Comparison of ENCODE assay signal across 24 cellular contexts in the genomic region with DNA sequence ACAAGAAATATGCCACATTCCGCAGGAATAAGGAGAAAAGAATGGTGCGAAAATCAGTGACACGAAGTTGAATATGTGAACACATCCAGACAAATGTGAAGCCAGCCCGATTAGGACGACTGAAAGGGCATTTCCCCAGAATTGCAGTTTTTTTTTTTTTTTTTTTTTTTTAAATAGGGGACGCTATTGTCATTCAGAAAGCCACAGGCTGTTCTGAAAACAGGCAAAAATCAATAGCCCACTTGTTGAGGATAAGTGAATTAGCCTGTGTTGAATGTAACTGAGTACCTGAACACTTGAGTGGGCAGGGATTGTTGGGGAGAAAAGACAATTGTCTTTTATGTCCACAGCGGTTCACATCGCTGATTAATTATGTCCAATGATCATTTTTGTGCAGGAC.
A peak's percentile ranks its signal among the peaks of the same experiment; 100 is the strongest.
DNase-seq lines count a peak whose midpoint lies in the region; ATAC-seq and TF ChIP-seq lines count a peak whose summit lies in the region.
"Had no signal": no experiment of that assay in that cellular context is flagged by ENCODE, and none has a peak within 500 bp of the region (broad histone marks: within the 10 kb centered on the region; RNA-seq: fewer than 3 reads in every experiment).

No MANE protein-coding gene starts in this region.

- no peaks in the 10 kb centered on the region for H3K36me3 ChIP-seq in H7 (replicated peaks; ENCODE audit: control insufficient read depth, insufficient read depth, low read length)
- H3K36me3 ChIP-seq in OCI-LY7 (ENCODE audit: insufficient read depth, low read length), result no peaks in the 10 kb centered on the region
- H3K36me3 ChIP-seq in neuronal stem cell (replicated peaks in 1 of 2; ENCODE audit: control insufficient read depth in 2 of 2, insufficient read depth in 2 of 2, low read length in 2 of 2), result no peaks in the 10 kb centered on the region
- H3K36me3 ChIP-seq: gastrocnemius medialis, stomach had no signal

- no peak overlapping the region for H3K14ac ChIP-seq in neuronal stem cell (ENCODE audit: low read length)

- H2AK5ac ChIP-seq in neuronal stem cell (ENCODE audit: low read depth, low read length), result no peak overlapping the region

- H2BK15ac ChIP-seq in neuronal stem cell (ENCODE audit: low read length), result no peak overlapping the region

- H3K23ac ChIP-seq in neuronal stem cell (ENCODE audit: low read depth, low read length, poor library complexity), result no peak overlapping the region

- no peak overlapping the region for H2BK5ac ChIP-seq in neuronal stem cell (ENCODE audit: low read length)

- H2BK120ac ChIP-seq in neuronal stem cell (ENCODE audit: low read depth, low read length), result no peak overlapping the region

- no peak for TF ChIP-seq CTCF in OCI-LY7 (conservative IDR thresholded peaks at IDR 0.05; ENCODE audit: low read length)

- WGBS in neuronal stem cell (ENCODE audit: extremely low coverage in 2 of 2, insufficient read length in 2 of 2, insufficient replicate concordance in 1 of 2), 2 donors, result no CpG with 5 or more reads among the region's 8 CpGs

- ATAC-seq in GM18858 (IDR thresholded peaks at IDR 0.05; ENCODE audit: unreplicated experiment) (no peak), GM19455 (IDR thresholded peaks at IDR 0.05; ENCODE audit: unreplicated experiment) (no peak)
- ATAC-seq: gastrocnemius medialis, psoas muscle, Right ventricle myocardium inferior, T-cell had no signal

- H3K4me2 ChIP-seq in OCI-LY7 (ENCODE audit: low read length), result no peak overlapping the region
- H3K4me2 ChIP-seq in neuronal stem cell (ENCODE audit: insufficient read depth, low read length, poor library complexity, severe bottlenecking), result no peak overlapping the region

- no peak overlapping the region for H3K27ac ChIP-seq in OCI-LY7 (ENCODE audit: low read depth, low read length, poor library complexity, severe bottlenecking)
- peak overlapping the region; percentile 2 for H3K27ac ChIP-seq in neuronal stem cell (replicated peaks; ENCODE audit: low read length)
- H3K27ac ChIP-seq: gastrocnemius medialis, psoas muscle had no signal

- H3K79me1 ChIP-seq in neuronal stem cell (ENCODE audit: low read depth, low read length), result no peaks in the 10 kb centered on the region

- H4K8ac ChIP-seq in neuronal stem cell (ENCODE audit: low read depth, low read length), result no peak overlapping the region

- H3K9me3 ChIP-seq in OCI-LY7 (ENCODE audit: low read length), result no peaks in the 10 kb centered on the region
- no peaks in the 10 kb centered on the region for H3K9me3 ChIP-seq in neuronal stem cell (replicated peaks in 1 of 2; ENCODE audit: control insufficient read depth in 2 of 2, insufficient read depth in 1 of 2, low read depth in 1 of 2, low read length in 2 of 2)
- H3K9me3 ChIP-seq: gastrocnemius medialis, psoas muscle, stomach had no signal

- H3K4me1 ChIP-seq in OCI-LY7 (ENCODE audit: insufficient read depth, low read length, poor library complexity, severe bottlenecking) (no peaks in the 10 kb centered on the region), neuronal stem cell (ENCODE audit: control insufficient read depth in 2 of 2, insufficient read depth in 1 of 2, low read depth in 1 of 2, low read length in 2 of 2) (peaks cover 24 to 51% of the 10 kb centered on the region in 2 donors)
- H3K4me1 ChIP-seq: gastrocnemius medialis, psoas muscle had no signal

- CTCF ChIA-PET in OCI-LY7 (lab: Charles Lee; ENCODE audit: unreplicated experiment), result no interaction called here

- H2BK12ac ChIP-seq in neuronal stem cell (ENCODE audit: low read length), result no peak overlapping the region

- H3K4me3 ChIP-seq in H7 (ENCODE audit: insufficient read depth, low read depth, low read length) (no peak overlapping the region), OCI-LY7 (ENCODE audit: low read depth, low read length, poor library complexity, severe bottlenecking) (no peak overlapping the region), neuronal stem cell (ENCODE audit: low read length in 2 of 2) (no peak overlapping the region)
- H3K4me3 ChIP-seq: gastrocnemius medialis, psoas muscle, stomach had no signal

- H3K79me2 ChIP-seq in OCI-LY7 (ENCODE audit: insufficient read depth, low read depth, low read length), result no peaks in the 10 kb centered on the region

- no peak overlapping the region for H3K9ac ChIP-seq in neuronal stem cell (ENCODE audit: low read depth, low read length, poor library complexity)

- no peaks in the 10 kb centered on the region for H3K9me2 ChIP-seq in OCI-LY7 (ENCODE audit: insufficient read depth, low read length)

- intact Hi-C loops in OCI-LY7 (cut with micrococcal nuclease; ENCODE audit: unreplicated experiment), result no loop called here

- POLR2A ChIA-PET in OCI-LY7 (lab: Charles Lee), result no interaction called here

- TSS peak; percentile 43 for BruUV-seq in OCI-LY7 (replicated peaks; lab: Mats Ljungman, UMichigan)

- no peak overlapping the region for H4K91ac ChIP-seq in neuronal stem cell (ENCODE audit: low read depth, low read length, poor library complexity)

- H3K27me3 ChIP-seq in H7 (ENCODE audit: control insufficient read depth, insufficient read depth, low read length) (no peaks in the 10 kb centered on the region), neuronal stem cell (ENCODE audit: control insufficient read depth in 3 of 3, insufficient read depth in 3 of 3, low read depth in 1 of 3, low read length in 3 of 3) (no peaks in the 10 kb centered on the region)
- H3K27me3 ChIP-seq: gastrocnemius medialis, stomach had no signal

- H3K4ac ChIP-seq in neuronal stem cell (ENCODE audit: low read length), result no peak overlapping the region

- H4K20me1 ChIP-seq in OCI-LY7 (ENCODE audit: insufficient read depth, low read length), result no peaks in the 10 kb centered on the region

- peak; percentile 30 for DNase-seq in H7
- DNase-seq in NCI-H146 treated with DMSO at 0.1 percent for 48 hours (lab: John Stamatoyannopoulos, UW; ENCODE audit: unreplicated experiment), result peak; percentile 71
- no peak for DNase-seq in OCI-LY7 (ENCODE audit: low spot score)
- peak; percentile 49 for DNase-seq in neuronal stem cell (ENCODE audit: low spot score)
- no peak for DNase-seq in HK-2 (ENCODE audit: unreplicated experiment)
- no peak for DNase-seq in GM03348 (ENCODE audit: low spot score)
- DNase-seq: activated CD8-positive, alpha-beta memory T cell treated with anti-CD3 and anti-CD28 coated beads, Interleukin-2, amount 50 U/mL, for 48 hours; amniotic stem cell; CD4-positive, CD25-positive, alpha-beta regulatory T cell; central memory CD4-positive, alpha-beta T cell; erythroblast; gastrocnemius medialis; Kasumi-1; kidney glomerular epithelial cell; mesendoderm; NCI-H1048; psoas muscle; small intestine; stimulated activated CD4-positive, alpha-beta T cell treated with anti-CD3 and anti-CD28 coated beads, Interleukin-2, amount 100 ng/mL, for 48 hours; stomach; T-cell had no signal

- no peak overlapping the region for H3K18ac ChIP-seq in neuronal stem cell (ENCODE audit: low read length)

- H2AFZ ChIP-seq in OCI-LY7 (ENCODE audit: low read length), result no peak overlapping the region
- H2AFZ ChIP-seq in neuronal stem cell (ENCODE audit: low read length), result no peak overlapping the region

Comparison
In these comparisons a context has a peak if more than half of its experiments do, and no peak if none do; other contexts are left out.
1. DNase-seq: peak in H7 (single experiment), NCI-H146 treated with DMSO at 0.1 percent for 48 hours (single experiment) and neuronal stem cell (single experiment); none in OCI-LY7 (single experiment), HK-2 (single experiment) and GM03348 (single experiment).